8 cellular contexts compared by ENCODE assay signal in genomic region chr6:32952817-32953739, GRCh38. TPM values are rescaled to one million over a fixed set of nuclear protein-coding genes. Genes with fewer than 3 reads are reported as not detected.
A peak's percentile ranks its signal among the peaks of the same experiment; 100 is the strongest.
DNase-seq lines count a peak whose midpoint lies in the region; ATAC-seq and TF ChIP-seq lines count a peak whose summit lies in the region.

Gene HLA-DMA (minus strand): TSS chr6:32953097. CDS start chr6:32953036, 61 bp downstream.

- no peaks in the 10 kb centered on the region for H3K4me1 ChIP-seq in prostate gland (replicated peaks)

- peak; percentile 97 for DNase-seq in GM04504 (ENCODE audit: low read depth)
- DNase-seq in T follicular helper cell (ENCODE audit: low read depth) = peak; percentile 67
- DNase-seq in amygdala (lab: John Stamatoyannopoulos, UW) = peak in 48 of 56 donors; percentile 15 to 81 (median 60)
- peak; percentile 86 for DNase-seq in left cardiac atrium
- peak; percentile 92 for DNase-seq in prostate gland (ENCODE audit: low spot score)
- DNase-seq in NCI-H524 treated with DMSO at 0.1 percent for 48 hours (lab: John Stamatoyannopoulos, UW) = no peak

- H3K27ac ChIP-seq in prostate gland = peak within 1 kb of the TSS; percentile 21 to 57

- H3K36me3 ChIP-seq in prostate gland = no peaks in the 10 kb centered on the region

- H3K4me3 ChIP-seq in prostate gland = peak within 1 kb of the TSS in 1 of 2 donors; percentile 10

- TF ChIP-seq EP300 in Ishikawa (IDR thresholded peaks at IDR 0.05; ENCODE audit: borderline replicate concordance) = no peak

- no peaks in the 10 kb centered on the region for H3K9me3 ChIP-seq in prostate gland

- TF ChIP-seq CTCF in prostate gland (IDR thresholded peaks at IDR 0.05) = peak; percentile 35 to 92 (median 78)

- TF ChIP-seq POLR2A in prostate gland (IDR thresholded peaks at IDR 0.05) = peak; percentile 78

- WGBS in prostate gland = 34% methylated on average over 10 of the region's 10 CpGs

- intact Hi-C loops in left cardiac atrium (cut with DNase I) (no loop called here), prostate gland (cut with DNase I) (no loop called here)

- TF ChIP-seq RAD21 in Ishikawa (IDR thresholded peaks at IDR 0.05; ENCODE audit: low read depth) = peak; percentile 43; the same call in 1 of the 2 replicates

- no peaks in the 10 kb centered on the region for H3K27me3 ChIP-seq in prostate gland (replicated peaks; ENCODE audit: insufficient read depth)

- ATAC-seq in GM21737 (IDR thresholded peaks at IDR 0.05; ENCODE audit: unreplicated experiment) (peak; percentile 83), left cardiac atrium (peak; percentile 98 to 99)

TF ChIP-seq in Ishikawa, 13 proteins besides CTCF, POLR2A, EP300 and RAD21:
- TF ChIP-seq USF1 (IDR thresholded peaks at IDR 0.05) (no peak), EGR1 (IDR thresholded peaks at IDR 0.05) (no peak), TEAD4 (IDR thresholded peaks at IDR 0.05) (peak; percentile 53; the same call in 1 of the 2 replicates), FOXM1 (IDR thresholded peaks at IDR 0.05; ENCODE audit: borderline replicate concordance, low read depth) (no peak), ZBTB7A (IDR thresholded peaks at IDR 0.05; ENCODE audit: low read depth) (no peak), CREB1 (IDR thresholded peaks at IDR 0.05; ENCODE audit: low read depth) (peak; percentile 91), TAF1 (IDR thresholded peaks at IDR 0.05; ENCODE audit: low read depth) (no peak), MAX (IDR thresholded peaks at IDR 0.05) (no peak), TCF12 (IDR thresholded peaks at IDR 0.05; ENCODE audit: low read depth) (no peak)

RNA-seq across cellular contexts. Expression of gene HLA-DMA, which starts in this region (rescaled TPM):
- total RNA-seq in left cardiac atrium (10 to 100 TPM; 20.5 to 38.8 TPM), prostate gland (10 to 100 TPM in 1 of 2 donors, 1 to 10 TPM in 1; 9.6 to 26.1 TPM)
